ENCODE assay signal across 8 cellular contexts in the genomic region with DNA sequence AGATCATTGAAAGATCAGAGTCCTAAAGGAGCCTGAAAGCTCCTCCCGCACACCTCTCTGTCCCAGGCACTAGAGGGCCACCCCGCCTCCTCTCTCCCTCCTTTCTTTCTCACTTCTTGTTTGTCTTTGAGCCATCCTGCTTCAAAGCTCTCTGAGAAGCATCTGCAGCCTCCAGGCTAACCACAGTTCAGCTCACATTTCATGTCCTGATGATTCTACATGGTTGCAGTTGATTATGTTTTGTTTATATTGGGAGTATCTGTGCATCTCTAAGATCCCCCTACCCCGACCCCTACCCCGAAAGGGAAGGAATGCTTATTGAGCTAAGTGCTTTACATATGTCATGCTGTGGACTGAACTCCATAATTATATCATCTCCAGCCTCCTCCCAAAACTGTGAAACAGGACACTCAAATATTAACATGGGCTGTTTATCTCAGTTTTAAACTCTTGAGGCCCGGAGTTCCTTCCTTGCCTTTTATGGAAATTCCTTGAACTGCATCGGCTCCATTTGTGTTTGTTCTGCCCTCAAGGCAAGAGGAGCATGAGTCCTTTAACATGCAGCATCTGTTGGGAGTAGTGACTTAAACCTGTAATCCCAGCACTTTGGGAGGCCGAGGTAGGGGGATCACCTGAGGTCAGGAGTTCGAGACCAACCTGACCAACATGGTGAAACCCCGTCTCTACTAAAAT. TPM values are rescaled to one million over a fixed set of nuclear protein-coding genes. Genes with fewer than 3 reads are reported as not detected.
DNase-seq lines count a peak whose midpoint lies in the region; ATAC-seq and TF ChIP-seq lines count a peak whose summit lies in the region.

No MANE protein-coding gene starts in this region.

- DNase-seq in cardiac septum (ENCODE audit: low spot score) (peak; percentile 41), Right ventricle myocardium inferior (ENCODE audit: missing footprints) (no peak), H4 (ENCODE audit: low spot score) (peak; percentile 94), MV-4-11 (lab: John Stamatoyannopoulos, UW) (peak; percentile 80), activated B cell treated with CpG ODN at 0.5 μM for 24 hours (no peak), iris pigment epithelial cell (ENCODE audit: low read depth) (peak; percentile 87), upper lobe of left lung (peak in 1 of 2 donors; percentile 39), neuronal stem cell (ENCODE audit: low spot score) (no peak)

- peak overlapping the region in 3 of 4 donors; percentile 12 to 34 (median 19) for H3K27ac ChIP-seq in upper lobe of left lung
- H3K27ac ChIP-seq in neuronal stem cell (replicated peaks; ENCODE audit: low read length), result no peak overlapping the region

- intact Hi-C loops in cardiac septum (cut with DNase I) (no loop called here), Right ventricle myocardium inferior (cut with DNase I) (no loop called here), activated B cell treated with CpG ODN at 0.5 μM for 24 hours (cut with micrococcal nuclease) (loop anchor here (1.0 to 5.0 kb wide), 4 partner anchors 36 to 180 kb away; no protein-coding TSS in a partner anchor)

- H3K4ac ChIP-seq in neuronal stem cell (ENCODE audit: low read length), result no peak overlapping the region

- no peaks in the 10 kb centered on the region for H3K36me3 Mint-ChIP-seq in activated B cell treated with CpG ODN at 0.5 μM for 24 hours (ENCODE audit: low read depth)

- no peak overlapping the region for H3K14ac ChIP-seq in neuronal stem cell (ENCODE audit: low read length)

- POLR2A ChIA-PET in activated B cell treated with CpG ODN at 0.5 μM for 24 hours (lab: Charles Lee), result interaction anchor here (0.5 to 1.0 kb wide), 4 partner anchors 9 to 193 kb away, joined by 3 to 4 read pairs (median 3); a partner anchor contains a TSS

- H3K9me3 Mint-ChIP-seq in activated B cell treated with CpG ODN at 0.5 μM for 24 hours, result peaks cover 10% of the 10 kb centered on the region

- H3K36me3 ChIP-seq in upper lobe of left lung (no peaks in the 10 kb centered on the region), neuronal stem cell (replicated peaks in 1 of 2; ENCODE audit: control insufficient read depth in 2 of 2, insufficient read depth in 2 of 2, low read length in 2 of 2) (no peaks in the 10 kb centered on the region)

- no peak overlapping the region for H2BK5ac ChIP-seq in neuronal stem cell (ENCODE audit: low read length)

- H3K4me3 ChIP-seq in upper lobe of left lung (no peak overlapping the region), neuronal stem cell (ENCODE audit: low read length in 2 of 2) (no peak overlapping the region)

- H3K27ac Mint-ChIP-seq in activated B cell treated with CpG ODN at 0.5 μM for 24 hours, result no peak overlapping the region

- no peaks in the 10 kb centered on the region for H3K27me3 ChIP-seq in upper lobe of left lung
- peaks cover 0 to 8% (median 0%) of the 10 kb centered on the region in 3 experiments for H3K27me3 ChIP-seq in neuronal stem cell (ENCODE audit: control insufficient read depth in 3 of 3, insufficient read depth in 3 of 3, low read depth in 1 of 3, low read length in 3 of 3)

- H3K23ac ChIP-seq in neuronal stem cell (ENCODE audit: low read depth, low read length, poor library complexity), result no peak overlapping the region

- no peak overlapping the region for H4K91ac ChIP-seq in neuronal stem cell (ENCODE audit: low read depth, low read length, poor library complexity)

- H2BK15ac ChIP-seq in neuronal stem cell (ENCODE audit: low read length), result no peak overlapping the region

- no peak overlapping the region for H3K4me2 ChIP-seq in neuronal stem cell (ENCODE audit: insufficient read depth, low read length, poor library complexity, severe bottlenecking)

- no peak overlapping the region for H3K4me3 Mint-ChIP-seq in activated B cell treated with CpG ODN at 0.5 μM for 24 hours

- H4K8ac ChIP-seq in neuronal stem cell (ENCODE audit: low read depth, low read length), result no peak overlapping the region

- ATAC-seq in Right ventricle myocardium inferior (no peak), activated B cell treated with CpG ODN at 0.5 μM for 24 hours (ENCODE audit: low read depth) (peak; percentile 83), upper lobe of left lung (ENCODE audit: low FRiP score in 2 of 2) (no peak)

- no peak for TF ChIP-seq EP300 in upper lobe of left lung (IDR thresholded peaks at IDR 0.05)

- no peak overlapping the region for H2AFZ ChIP-seq in neuronal stem cell (ENCODE audit: low read length)

- H2AK5ac ChIP-seq in neuronal stem cell (ENCODE audit: low read depth, low read length), result no peak overlapping the region

- H3K4me1 ChIP-seq in upper lobe of left lung, result peaks cover 26 to 40% (median 35%) of the 10 kb centered on the region in 4 donors
- H3K4me1 ChIP-seq in neuronal stem cell (ENCODE audit: control insufficient read depth in 2 of 2, insufficient read depth in 1 of 2, low read depth in 1 of 2, low read length in 2 of 2), result peaks cover 0 to 5% of the 10 kb centered on the region in 2 donors

- CTCF ChIA-PET in activated B cell treated with CpG ODN at 0.5 μM for 24 hours (lab: Charles Lee), result interaction anchor here (0.6 to 2.0 kb wide), 12 partner anchors 8 to 216 kb away, joined by 3 to 10 read pairs (median 4); no protein-coding TSS in a partner anchor

- H3K27me3 Mint-ChIP-seq in activated B cell treated with CpG ODN at 0.5 μM for 24 hours, result no peaks in the 10 kb centered on the region

- no peak overlapping the region for H2BK12ac ChIP-seq in neuronal stem cell (ENCODE audit: low read length)

- no peak overlapping the region for H3K18ac ChIP-seq in neuronal stem cell (ENCODE audit: low read length)

- no peak overlapping the region for H3K9ac ChIP-seq in neuronal stem cell (ENCODE audit: low read depth, low read length, poor library complexity)

- TF ChIP-seq CTCF in activated B cell treated with CpG ODN at 0.5 μM for 24 hours (IDR thresholded peaks at IDR 0.05), result no peak
- TF ChIP-seq CTCF in upper lobe of left lung (IDR thresholded peaks at IDR 0.05), result no peak

- H3K4me1 Mint-ChIP-seq in activated B cell treated with CpG ODN at 0.5 μM for 24 hours, result peaks cover 9% of the 10 kb centered on the region

- TF ChIP-seq POLR2A in upper lobe of left lung (IDR thresholded peaks at IDR 0.05), result no peak

- WGBS in upper lobe of left lung, 2 donors, result 46 to 53% methylated on average over 9 of the region's 9 CpGs
- no CpG with 5 or more reads among the region's 9 CpGs for WGBS in neuronal stem cell (ENCODE audit: extremely low coverage in 2 of 2, insufficient read length in 2 of 2, insufficient replicate concordance in 1 of 2), 2 donors

- H3K9me3 ChIP-seq in upper lobe of left lung, result no peaks in the 10 kb centered on the region
- no peaks in the 10 kb centered on the region for H3K9me3 ChIP-seq in neuronal stem cell (replicated peaks in 1 of 2; ENCODE audit: control insufficient read depth in 2 of 2, insufficient read depth in 1 of 2, low read depth in 1 of 2, low read length in 2 of 2)

- no peaks in the 10 kb centered on the region for H3K79me1 ChIP-seq in neuronal stem cell (ENCODE audit: low read depth, low read length)

- no peak overlapping the region for H2BK120ac ChIP-seq in neuronal stem cell (ENCODE audit: low read depth, low read length)

RNA-seq across cellular contexts. Expression of a gene that starts 30.9 kb away (rescaled TPM):
- total RNA-seq in cardiac septum (45.7 TPM), Right ventricle myocardium inferior (74.1 TPM), activated B cell treated with CpG ODN at 0.5 μM for 24 hours (16.7 and 19.1 TPM in 2 replicates), upper lobe of left lung (100 to 1,000 TPM; 128 to 253 (median 190) TPM)
- total RNA-seq in H4 (2014; rRNA removed; shearing (Covaris generic)), result 2.1 and 4.6 TPM in 2 replicates
- 0.25 TPM for polyA plus RNA-seq in neuronal stem cell (2013, experiment 1 of 2)
- 0.44 TPM for polyA plus RNA-seq in neuronal stem cell (2013, experiment 2 of 2)

Comparison
In these comparisons a context has a peak if more than half of its experiments do, and no peak if none do; other contexts are left out.
1. DNase-seq: peak in cardiac septum (single experiment), H4 (single experiment), MV-4-11 (single experiment) and iris pigment epithelial cell (single experiment); none in Right ventricle myocardium inferior (single experiment), activated B cell treated with CpG ODN at 0.5 μM for 24 hours (single experiment) and neuronal stem cell (single experiment).